In the genomic region with DNA sequence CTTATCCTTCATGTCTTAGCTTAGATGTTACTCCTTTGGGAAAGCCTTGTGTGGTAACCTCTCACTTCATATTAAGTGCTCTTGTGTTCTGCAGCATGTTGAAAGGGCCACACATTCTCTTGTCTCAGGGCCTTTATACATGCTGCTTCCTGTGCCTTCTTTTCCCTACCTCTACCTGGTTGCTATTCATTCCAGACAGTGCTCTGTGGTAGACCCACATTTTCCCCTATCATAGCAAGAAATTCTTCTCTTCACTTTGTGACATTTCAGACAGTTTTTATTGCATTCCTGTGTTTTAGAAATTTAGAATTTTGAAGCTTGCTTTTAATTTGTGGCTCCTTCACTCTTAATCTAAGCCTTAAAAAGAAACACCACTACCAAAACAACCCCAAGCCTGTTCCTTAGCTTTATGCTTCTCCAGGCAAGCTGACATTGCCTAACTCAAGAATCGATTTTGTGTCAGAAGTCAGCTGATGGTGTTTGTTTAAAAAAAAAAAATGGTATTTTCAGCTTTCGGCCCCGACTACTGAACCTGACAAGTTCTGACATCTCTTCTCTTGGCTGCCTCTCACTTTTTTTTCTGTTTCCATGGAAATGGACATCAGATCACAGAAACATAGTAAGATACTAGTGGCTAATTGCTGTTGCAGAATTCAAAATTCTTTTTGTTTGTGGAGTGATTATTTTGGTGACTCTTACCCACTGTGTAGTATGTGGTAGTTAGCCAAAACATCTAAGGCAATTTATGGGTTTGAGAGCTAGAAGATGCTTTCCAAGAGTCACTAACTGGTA, we compare ENCODE assay signal across 1 cellular context.
TF ChIP-seq lines count a peak whose summit lies in the region.

No MANE protein-coding gene starts in this region.

TF ChIP-seq in HepG2, 621 proteins besides CTCF, POLR2A, EP300 and RAD21 (continued from another document and continues in another):
- TF ChIP-seq, protein P1, sequence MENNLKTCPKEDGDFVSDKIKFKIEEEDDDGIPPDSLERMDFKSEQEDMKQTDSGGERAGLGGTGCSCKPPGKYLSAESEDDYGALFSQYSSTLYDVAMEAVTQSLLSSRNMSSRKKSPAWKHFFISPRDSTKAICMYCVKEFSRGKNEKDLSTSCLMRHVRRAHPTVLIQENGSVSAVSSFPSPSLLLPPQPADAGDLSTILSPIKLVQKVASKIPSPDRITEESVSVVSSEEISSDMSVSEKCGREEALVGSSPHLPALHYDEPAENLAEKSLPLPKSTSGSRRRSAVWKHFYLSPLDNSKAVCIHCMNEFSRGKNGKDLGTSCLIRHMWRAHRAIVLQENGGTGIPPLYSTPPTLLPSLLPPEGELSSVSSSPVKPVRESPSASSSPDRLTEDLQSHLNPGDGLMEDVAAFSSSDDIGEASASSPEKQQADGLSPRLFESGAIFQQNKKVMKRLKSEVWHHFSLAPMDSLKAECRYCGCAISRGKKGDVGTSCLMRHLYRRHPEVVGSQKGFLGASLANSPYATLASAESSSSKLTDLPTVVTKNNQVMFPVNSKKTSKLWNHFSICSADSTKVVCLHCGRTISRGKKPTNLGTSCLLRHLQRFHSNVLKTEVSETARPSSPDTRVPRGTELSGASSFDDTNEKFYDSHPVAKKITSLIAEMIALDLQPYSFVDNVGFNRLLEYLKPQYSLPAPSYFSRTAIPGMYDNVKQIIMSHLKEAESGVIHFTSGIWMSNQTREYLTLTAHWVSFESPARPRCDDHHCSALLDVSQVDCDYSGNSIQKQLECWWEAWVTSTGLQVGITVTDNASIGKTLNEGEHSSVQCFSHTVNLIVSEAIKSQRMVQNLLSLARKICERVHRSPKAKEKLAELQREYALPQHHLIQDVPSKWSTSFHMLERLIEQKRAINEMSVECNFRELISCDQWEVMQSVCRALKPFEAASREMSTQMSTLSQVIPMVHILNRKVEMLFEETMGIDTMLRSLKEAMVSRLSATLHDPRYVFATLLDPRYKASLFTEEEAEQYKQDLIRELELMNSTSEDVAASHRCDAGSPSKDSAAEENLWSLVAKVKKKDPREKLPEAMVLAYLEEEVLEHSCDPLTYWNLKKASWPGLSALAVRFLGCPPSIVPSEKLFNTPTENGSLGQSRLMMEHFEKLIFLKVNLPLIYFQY (CRISPR knock-in tag; IDR thresholded peaks at IDR 0.05; ENCODE audit: borderline replicate concordance): peak; percentile 57; the same call in 1 of the 2 replicates
- TF ChIP-seq, protein P2, sequence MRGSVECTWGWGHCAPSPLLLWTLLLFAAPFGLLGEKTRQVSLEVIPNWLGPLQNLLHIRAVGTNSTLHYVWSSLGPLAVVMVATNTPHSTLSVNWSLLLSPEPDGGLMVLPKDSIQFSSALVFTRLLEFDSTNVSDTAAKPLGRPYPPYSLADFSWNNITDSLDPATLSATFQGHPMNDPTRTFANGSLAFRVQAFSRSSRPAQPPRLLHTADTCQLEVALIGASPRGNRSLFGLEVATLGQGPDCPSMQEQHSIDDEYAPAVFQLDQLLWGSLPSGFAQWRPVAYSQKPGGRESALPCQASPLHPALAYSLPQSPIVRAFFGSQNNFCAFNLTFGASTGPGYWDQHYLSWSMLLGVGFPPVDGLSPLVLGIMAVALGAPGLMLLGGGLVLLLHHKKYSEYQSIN (CRISPR knock-in tag; IDR thresholded peaks at IDR 0.05; ENCODE audit: borderline replicate concordance): no peak
- TF ChIP-seq TARDBP (CRISPR knock-in tag; IDR thresholded peaks at IDR 0.05) (peak; percentile 86), RAD51 (IDR thresholded peaks at IDR 0.05; ENCODE audit: borderline replicate concordance) (no peak), FOXK1 (CRISPR knock-in tag; IDR thresholded peaks at IDR 0.05; ENCODE audit: borderline replicate concordance, low read depth) (peak; percentile 96), TBX3 (IDR thresholded peaks at IDR 0.05; ENCODE audit: borderline replicate concordance) (peak; percentile 45; the same call in 1 of the 2 replicates), NCOA2 (CRISPR knock-in tag; IDR thresholded peaks at IDR 0.05) (peak; percentile 83), NPAS2 (CRISPR knock-in tag; IDR thresholded peaks at IDR 0.05; ENCODE audit: borderline replicate concordance) (0 out of 2 replicates have a peak, but pooled peaks have one; percentile 51), GFI1 (CRISPR knock-in tag; IDR thresholded peaks at IDR 0.05; ENCODE audit: borderline replicate concordance) (no peak), ZNF562 (CRISPR knock-in tag; IDR thresholded peaks at IDR 0.05; ENCODE audit: borderline replicate concordance) (no peak), ZNF136 (CRISPR knock-in tag; IDR thresholded peaks at IDR 0.05; ENCODE audit: low read depth) (peak; percentile 99), SIN3B (IDR thresholded peaks at IDR 0.05; ENCODE audit: low read length) (no peak; the same call in 1 of the 2 replicates), ZMAT3 (CRISPR knock-in tag; conservative IDR thresholded peaks at IDR 0.05) (no peak)
- TF ChIP-seq, protein P3, sequence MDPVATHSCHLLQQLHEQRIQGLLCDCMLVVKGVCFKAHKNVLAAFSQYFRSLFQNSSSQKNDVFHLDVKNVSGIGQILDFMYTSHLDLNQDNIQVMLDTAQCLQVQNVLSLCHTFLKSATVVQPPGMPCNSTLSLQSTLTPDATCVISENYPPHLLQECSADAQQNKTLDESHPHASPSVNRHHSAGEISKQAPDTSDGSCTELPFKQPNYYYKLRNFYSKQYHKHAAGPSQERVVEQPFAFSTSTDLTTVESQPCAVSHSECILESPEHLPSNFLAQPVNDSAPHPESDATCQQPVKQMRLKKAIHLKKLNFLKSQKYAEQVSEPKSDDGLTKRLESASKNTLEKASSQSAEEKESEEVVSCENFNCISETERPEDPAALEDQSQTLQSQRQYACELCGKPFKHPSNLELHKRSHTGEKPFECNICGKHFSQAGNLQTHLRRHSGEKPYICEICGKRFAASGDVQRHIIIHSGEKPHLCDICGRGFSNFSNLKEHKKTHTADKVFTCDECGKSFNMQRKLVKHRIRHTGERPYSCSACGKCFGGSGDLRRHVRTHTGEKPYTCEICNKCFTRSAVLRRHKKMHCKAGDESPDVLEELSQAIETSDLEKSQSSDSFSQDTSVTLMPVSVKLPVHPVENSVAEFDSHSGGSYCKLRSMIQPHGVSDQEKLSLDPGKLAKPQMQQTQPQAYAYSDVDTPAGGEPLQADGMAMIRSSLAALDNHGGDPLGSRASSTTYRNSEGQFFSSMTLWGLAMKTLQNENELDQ (CRISPR knock-in tag; IDR thresholded peaks at IDR 0.05; ENCODE audit: borderline replicate concordance): no peak
- TF ChIP-seq, protein P4, sequence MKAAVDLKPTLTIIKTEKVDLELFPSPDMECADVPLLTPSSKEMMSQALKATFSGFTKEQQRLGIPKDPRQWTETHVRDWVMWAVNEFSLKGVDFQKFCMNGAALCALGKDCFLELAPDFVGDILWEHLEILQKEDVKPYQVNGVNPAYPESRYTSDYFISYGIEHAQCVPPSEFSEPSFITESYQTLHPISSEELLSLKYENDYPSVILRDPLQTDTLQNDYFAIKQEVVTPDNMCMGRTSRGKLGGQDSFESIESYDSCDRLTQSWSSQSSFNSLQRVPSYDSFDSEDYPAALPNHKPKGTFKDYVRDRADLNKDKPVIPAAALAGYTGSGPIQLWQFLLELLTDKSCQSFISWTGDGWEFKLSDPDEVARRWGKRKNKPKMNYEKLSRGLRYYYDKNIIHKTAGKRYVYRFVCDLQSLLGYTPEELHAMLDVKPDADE (CRISPR knock-in tag; IDR thresholded peaks at IDR 0.05): no peak
- TF ChIP-seq, protein P5, sequence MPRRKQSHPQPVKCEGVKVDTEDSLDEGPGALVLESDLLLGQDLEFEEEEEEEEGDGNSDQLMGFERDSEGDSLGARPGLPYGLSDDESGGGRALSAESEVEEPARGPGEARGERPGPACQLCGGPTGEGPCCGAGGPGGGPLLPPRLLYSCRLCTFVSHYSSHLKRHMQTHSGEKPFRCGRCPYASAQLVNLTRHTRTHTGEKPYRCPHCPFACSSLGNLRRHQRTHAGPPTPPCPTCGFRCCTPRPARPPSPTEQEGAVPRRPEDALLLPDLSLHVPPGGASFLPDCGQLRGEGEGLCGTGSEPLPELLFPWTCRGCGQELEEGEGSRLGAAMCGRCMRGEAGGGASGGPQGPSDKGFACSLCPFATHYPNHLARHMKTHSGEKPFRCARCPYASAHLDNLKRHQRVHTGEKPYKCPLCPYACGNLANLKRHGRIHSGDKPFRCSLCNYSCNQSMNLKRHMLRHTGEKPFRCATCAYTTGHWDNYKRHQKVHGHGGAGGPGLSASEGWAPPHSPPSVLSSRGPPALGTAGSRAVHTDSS (CRISPR knock-in tag; conservative IDR thresholded peaks at IDR 0.05): no peak
- TF ChIP-seq, protein P6, sequence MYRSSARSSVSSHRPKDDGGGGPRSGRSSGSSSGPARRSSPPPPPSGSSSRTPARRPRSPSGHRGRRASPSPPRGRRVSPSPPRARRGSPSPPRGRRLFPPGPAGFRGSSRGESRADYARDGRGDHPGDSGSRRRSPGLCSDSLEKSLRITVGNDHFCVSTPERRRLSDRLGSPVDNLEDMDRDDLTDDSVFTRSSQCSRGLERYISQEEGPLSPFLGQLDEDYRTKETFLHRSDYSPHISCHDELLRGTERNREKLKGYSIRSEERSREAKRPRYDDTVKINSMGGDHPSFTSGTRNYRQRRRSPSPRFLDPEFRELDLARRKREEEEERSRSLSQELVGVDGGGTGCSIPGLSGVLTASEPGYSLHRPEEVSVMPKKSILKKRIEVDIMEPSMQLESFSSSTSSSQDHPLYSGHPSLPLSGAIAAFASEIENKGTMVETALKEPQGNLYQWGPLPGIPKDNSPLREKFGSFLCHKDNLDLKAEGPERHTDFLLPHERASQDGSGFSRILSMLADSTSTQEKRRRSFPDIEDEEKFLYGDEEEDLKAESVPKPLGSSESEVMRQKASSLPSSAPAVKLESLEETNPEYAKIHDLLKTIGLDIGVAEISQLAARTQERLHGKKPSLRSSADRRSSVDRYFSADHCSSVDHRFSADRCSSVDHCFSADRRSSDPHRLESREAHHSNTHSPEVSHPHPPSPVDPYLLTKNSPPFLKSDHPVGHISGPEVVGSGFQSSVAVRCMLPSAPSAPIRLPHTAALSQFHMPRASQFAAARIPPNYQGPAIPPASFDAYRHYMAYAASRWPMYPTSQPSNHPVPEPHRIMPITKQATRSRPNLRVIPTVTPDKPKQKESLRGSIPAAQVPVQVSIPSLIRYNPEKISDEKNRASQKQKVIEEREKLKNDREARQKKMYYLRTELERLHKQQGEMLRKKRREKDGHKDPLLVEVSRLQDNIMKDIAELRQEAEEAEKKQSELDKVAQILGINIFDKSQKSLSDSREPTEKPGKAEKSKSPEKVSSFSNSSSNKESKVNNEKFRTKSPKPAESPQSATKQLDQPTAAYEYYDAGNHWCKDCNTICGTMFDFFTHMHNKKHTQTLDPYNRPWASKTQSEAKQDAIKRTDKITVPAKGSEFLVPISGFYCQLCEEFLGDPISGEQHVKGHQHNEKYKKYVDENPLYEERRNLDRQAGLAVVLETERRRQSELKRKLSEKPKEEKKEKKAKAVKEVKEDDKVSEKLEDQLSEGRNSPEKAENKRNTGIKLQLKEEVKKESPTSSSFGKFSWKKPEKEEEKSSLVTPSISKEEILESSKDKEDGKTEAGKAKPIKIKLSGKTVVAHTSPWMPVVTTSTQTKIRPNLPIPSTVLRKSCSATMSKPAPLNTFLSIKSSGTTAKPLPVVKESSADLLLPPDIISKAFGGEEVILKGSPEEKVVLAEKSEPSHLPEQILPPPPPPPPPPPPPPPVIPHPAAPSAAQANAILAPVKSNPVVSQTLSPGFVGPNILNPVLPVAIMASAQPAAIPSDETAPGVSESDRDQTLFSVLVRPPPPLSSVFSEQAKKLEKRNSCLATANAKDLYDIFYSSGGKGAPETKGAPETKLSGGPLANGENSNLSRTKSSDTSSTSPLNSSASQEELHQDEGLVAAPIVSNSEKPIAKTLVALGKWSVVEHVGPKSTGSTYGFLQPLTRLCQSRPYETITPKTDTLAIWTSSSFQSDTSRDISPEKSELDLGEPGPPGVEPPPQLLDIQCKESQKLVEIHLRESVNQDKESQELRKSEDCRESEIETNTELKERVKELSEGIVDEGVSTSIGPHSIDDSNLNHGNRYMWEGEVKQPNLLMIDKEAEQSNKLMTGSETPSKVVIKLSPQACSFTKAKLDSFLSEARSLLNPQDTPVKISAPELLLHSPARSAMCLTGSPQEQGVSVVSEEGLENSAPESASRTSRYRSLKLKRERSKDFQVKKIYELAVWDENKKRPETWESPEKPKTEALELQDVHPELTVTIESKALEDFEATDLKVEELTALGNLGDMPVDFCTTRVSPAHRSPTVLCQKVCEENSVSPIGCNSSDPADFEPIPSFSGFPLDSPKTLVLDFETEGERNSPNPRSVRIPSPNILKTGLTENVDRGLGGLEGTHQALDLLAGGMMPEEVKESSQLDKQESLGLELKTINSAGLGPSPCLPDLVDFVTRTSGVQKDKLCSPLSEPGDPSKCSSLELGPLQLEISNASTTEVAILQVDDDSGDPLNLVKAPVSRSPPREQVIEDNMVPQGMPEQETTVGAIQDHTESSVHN (CRISPR knock-in tag; IDR thresholded peaks at IDR 0.05): no peak
- TF ChIP-seq, protein P7, sequence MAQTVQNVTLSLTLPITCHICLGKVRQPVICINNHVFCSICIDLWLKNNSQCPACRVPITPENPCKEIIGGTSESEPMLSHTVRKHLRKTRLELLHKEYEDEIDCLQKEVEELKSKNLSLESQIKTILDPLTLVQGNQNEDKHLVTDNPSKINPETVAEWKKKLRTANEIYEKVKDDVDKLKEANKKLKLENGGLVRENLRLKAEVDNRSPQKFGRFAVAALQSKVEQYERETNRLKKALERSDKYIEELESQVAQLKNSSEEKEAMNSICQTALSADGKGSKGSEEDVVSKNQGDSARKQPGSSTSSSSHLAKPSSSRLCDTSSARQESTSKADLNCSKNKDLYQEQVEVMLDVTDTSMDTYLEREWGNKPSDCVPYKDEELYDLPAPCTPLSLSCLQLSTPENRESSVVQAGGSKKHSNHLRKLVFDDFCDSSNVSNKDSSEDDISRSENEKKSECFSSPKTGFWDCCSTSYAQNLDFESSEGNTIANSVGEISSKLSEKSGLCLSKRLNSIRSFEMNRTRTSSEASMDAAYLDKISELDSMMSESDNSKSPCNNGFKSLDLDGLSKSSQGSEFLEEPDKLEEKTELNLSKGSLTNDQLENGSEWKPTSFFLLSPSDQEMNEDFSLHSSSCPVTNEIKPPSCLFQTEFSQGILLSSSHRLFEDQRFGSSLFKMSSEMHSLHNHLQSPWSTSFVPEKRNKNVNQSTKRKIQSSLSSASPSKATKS (CRISPR knock-in tag; IDR thresholded peaks at IDR 0.05): no peak
- TF ChIP-seq, protein P8, sequence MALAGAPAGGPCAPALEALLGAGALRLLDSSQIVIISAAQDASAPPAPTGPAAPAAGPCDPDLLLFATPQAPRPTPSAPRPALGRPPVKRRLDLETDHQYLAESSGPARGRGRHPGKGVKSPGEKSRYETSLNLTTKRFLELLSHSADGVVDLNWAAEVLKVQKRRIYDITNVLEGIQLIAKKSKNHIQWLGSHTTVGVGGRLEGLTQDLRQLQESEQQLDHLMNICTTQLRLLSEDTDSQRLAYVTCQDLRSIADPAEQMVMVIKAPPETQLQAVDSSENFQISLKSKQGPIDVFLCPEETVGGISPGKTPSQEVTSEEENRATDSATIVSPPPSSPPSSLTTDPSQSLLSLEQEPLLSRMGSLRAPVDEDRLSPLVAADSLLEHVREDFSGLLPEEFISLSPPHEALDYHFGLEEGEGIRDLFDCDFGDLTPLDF (CRISPR knock-in tag; IDR thresholded peaks at IDR 0.05): no peak; the same call in 1 of the 2 replicates
- TF ChIP-seq, protein P9, sequence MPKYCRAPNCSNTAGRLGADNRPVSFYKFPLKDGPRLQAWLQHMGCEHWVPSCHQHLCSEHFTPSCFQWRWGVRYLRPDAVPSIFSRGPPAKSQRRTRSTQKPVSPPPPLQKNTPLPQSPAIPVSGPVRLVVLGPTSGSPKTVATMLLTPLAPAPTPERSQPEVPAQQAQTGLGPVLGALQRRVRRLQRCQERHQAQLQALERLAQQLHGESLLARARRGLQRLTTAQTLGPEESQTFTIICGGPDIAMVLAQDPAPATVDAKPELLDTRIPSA (CRISPR knock-in tag; IDR thresholded peaks at IDR 0.05; ENCODE audit: borderline replicate concordance): no peak
- TF ChIP-seq, protein P10, sequence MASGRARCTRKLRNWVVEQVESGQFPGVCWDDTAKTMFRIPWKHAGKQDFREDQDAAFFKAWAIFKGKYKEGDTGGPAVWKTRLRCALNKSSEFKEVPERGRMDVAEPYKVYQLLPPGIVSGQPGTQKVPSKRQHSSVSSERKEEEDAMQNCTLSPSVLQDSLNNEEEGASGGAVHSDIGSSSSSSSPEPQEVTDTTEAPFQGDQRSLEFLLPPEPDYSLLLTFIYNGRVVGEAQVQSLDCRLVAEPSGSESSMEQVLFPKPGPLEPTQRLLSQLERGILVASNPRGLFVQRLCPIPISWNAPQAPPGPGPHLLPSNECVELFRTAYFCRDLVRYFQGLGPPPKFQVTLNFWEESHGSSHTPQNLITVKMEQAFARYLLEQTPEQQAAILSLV (CRISPR knock-in tag; IDR thresholded peaks at IDR 0.05; ENCODE audit: borderline replicate concordance): no peak
